Comparison of ENCODE assay signal across 9 cellular contexts in the genomic region with DNA sequence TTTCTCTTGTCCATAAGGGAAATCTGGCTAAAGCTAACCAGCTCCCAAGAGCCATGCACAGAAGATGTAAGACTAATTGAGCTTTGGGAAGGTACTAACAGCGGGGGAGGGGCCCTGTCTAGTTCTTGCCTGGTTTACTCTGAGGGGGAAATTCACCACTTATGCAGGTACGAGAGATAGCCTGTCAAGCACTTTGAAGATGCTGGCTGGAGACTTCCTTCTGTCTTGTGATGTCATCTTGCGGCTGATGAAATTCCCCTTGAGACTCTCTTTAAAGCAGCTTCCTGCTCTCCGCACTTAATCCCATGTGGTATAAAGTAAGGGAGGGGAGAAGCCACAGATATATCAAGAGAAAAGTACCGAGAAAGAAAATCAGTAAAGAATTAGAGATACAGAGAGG.
DNase-seq lines count a peak whose midpoint lies in the region; ATAC-seq and TF ChIP-seq lines count a peak whose summit lies in the region.
"Had no signal": no experiment of that assay in that cellular context is flagged by ENCODE, and none has a peak within 500 bp of the region (broad histone marks: within the 10 kb centered on the region; RNA-seq: fewer than 3 reads in every experiment).

No MANE protein-coding gene starts in this region.

- H3K27me3 Mint-ChIP-seq in WTC11 (ENCODE audit: low read depth): no peaks in the 10 kb centered on the region
- H3K27me3 Mint-ChIP-seq: activated CD8-positive, alpha-beta memory T cell treated with anti-CD3 and anti-CD28 coated beads, Interleukin-2, amount 10 ng/mL, durations not matched to agents 7 days and 5 days had no signal

- no peak overlapping the region for H3K4me3 ChIP-seq in A673 (ENCODE audit: low read depth, low read length, poor library complexity, severe bottlenecking)

- H3K27ac ChIP-seq in A673 (ENCODE audit: low read depth, low read length, poor library complexity, severe bottlenecking): no peak overlapping the region

- H3K4me1 Mint-ChIP-seq in WTC11: peaks cover 12% of the 10 kb centered on the region
- H3K4me1 Mint-ChIP-seq: activated CD8-positive, alpha-beta memory T cell treated with anti-CD3 and anti-CD28 coated beads, Interleukin-2, amount 10 ng/mL, durations not matched to agents 7 days and 5 days had no signal

- H3K4me1 ChIP-seq in A673 (ENCODE audit: insufficient read depth, low read length, poor library complexity, severe bottlenecking): peaks cover 15% of the 10 kb centered on the region

- no peak for TF ChIP-seq CTCF in A673 (conservative IDR thresholded peaks at IDR 0.05; ENCODE audit: low read depth, low read length)
- no peak for TF ChIP-seq CTCF in WTC11 (IDR thresholded peaks at IDR 0.05)

- H3K36me3 ChIP-seq in A673 (ENCODE audit: insufficient read depth, low read length, poor library complexity, severe bottlenecking): no peaks in the 10 kb centered on the region

- no peaks in the 10 kb centered on the region for H3K36me3 Mint-ChIP-seq in WTC11
- H3K36me3 Mint-ChIP-seq: activated CD8-positive, alpha-beta memory T cell treated with anti-CD3 and anti-CD28 coated beads, Interleukin-2, amount 10 ng/mL, durations not matched to agents 7 days and 5 days had no signal

- no peaks in the 10 kb centered on the region for H3K9me3 Mint-ChIP-seq in WTC11

- H3K9me3 ChIP-seq in A673 (ENCODE audit: low read depth, low read length, poor library complexity, severe bottlenecking): no peaks in the 10 kb centered on the region

- CTCF ChIA-PET in A673 (lab: Charles Lee) (interaction anchor here (0.7 kb wide), 1 partner anchor 46 kb away, joined by 3 read pairs; no protein-coding TSS in a partner anchor), WTC11 (lab: Charles Lee) (interaction anchor here (1.2 kb wide), 1 partner anchor 217 kb away, joined by 3 read pairs; no protein-coding TSS in a partner anchor)

- DNase-seq in A673 (ENCODE audit: low spot score) (peak; percentile 68), WTC11 (ENCODE audit: low spot score) (peak; percentile 34), NOMO-1 (lab: John Stamatoyannopoulos, UW; ENCODE audit: unreplicated experiment in 2 of 2) (no peak), DMS53 (lab: John Stamatoyannopoulos, UW) (no peak), NCI-H748 (lab: John Stamatoyannopoulos, UW; ENCODE audit: unreplicated experiment) (no peak)
- no peak for DNase-seq in stimulated activated CD4-positive, alpha-beta T cell treated with anti-CD3 and anti-CD28 coated beads, Interleukin-4, amount 100 ng/mL, for 24 hours
- DNase-seq: activated CD8-positive, alpha-beta memory T cell treated with anti-CD3 and anti-CD28 coated beads, Interleukin-2, amount 10 ng/mL, durations not matched to agents 7 days and 5 days had no signal

- intact Hi-C loops in A673 (cut with micrococcal nuclease; ENCODE audit: unreplicated experiment): no loop called here

- ATAC-seq in GM19397 (IDR thresholded peaks at IDR 0.05; ENCODE audit: unreplicated experiment): peak; percentile 85
- peak; percentile 85 for ATAC-seq in HG03060 (IDR thresholded peaks at IDR 0.05; ENCODE audit: low read depth, unreplicated experiment)
- ATAC-seq in WTC11: peak; percentile 60
- ATAC-seq: activated CD8-positive, alpha-beta memory T cell treated with anti-CD3 and anti-CD28 coated beads, Interleukin-2, amount 10 ng/mL, durations not matched to agents 7 days and 5 days had no signal

- no peak overlapping the region for H3K27ac Mint-ChIP-seq in WTC11
- H3K27ac Mint-ChIP-seq: activated CD8-positive, alpha-beta memory T cell treated with anti-CD3 and anti-CD28 coated beads, Interleukin-2, amount 10 ng/mL, durations not matched to agents 7 days and 5 days had no signal

- H3K27me3 ChIP-seq in A673 (replicated peaks; ENCODE audit: insufficient read depth, low read depth, low read length, poor library complexity): no peaks in the 10 kb centered on the region

- POLR2A ChIA-PET in A673 (lab: Charles Lee; ENCODE audit: low non-redundant PET): no interaction called here
- POLR2A ChIA-PET in WTC11 (lab: Charles Lee): interaction anchor here (0.6 kb wide), 1 partner anchor 1711 kb away, joined by 4 read pairs; no protein-coding TSS in a partner anchor

- H3K4me3 Mint-ChIP-seq in WTC11: no peak overlapping the region
- H3K4me3 Mint-ChIP-seq: activated CD8-positive, alpha-beta memory T cell treated with anti-CD3 and anti-CD28 coated beads, Interleukin-2, amount 10 ng/mL, durations not matched to agents 7 days and 5 days had no signal

- BruUV-seq in A673 (replicated peaks; lab: Mats Ljungman, UMichigan): no TSS peak

TF ChIP-seq in WTC11, 78 proteins besides CTCF, POLR2A, EP300 and RAD21 (continues in another document):
- TF ChIP-seq OVOL2 (CRISPR knock-in tag; IDR thresholded peaks at IDR 0.05; ENCODE audit: borderline replicate concordance) (no peak), ZNF532 (CRISPR knock-in tag; IDR thresholded peaks at IDR 0.05; ENCODE audit: borderline replicate concordance) (no peak), GRHL2 (CRISPR knock-in tag; IDR thresholded peaks at IDR 0.05; ENCODE audit: insufficient replicate concordance, severe bottlenecking) (no peak), SMAD4 (CRISPR knock-in tag; IDR thresholded peaks at IDR 0.05) (no peak), SOX15 (CRISPR knock-in tag; IDR thresholded peaks at IDR 0.05) (no peak), MXD4 (CRISPR knock-in tag; IDR thresholded peaks at IDR 0.05; ENCODE audit: borderline replicate concordance) (no peak), ATF6 (CRISPR knock-in tag; IDR thresholded peaks at IDR 0.05) (no peak)
- TF ChIP-seq, protein P1, sequence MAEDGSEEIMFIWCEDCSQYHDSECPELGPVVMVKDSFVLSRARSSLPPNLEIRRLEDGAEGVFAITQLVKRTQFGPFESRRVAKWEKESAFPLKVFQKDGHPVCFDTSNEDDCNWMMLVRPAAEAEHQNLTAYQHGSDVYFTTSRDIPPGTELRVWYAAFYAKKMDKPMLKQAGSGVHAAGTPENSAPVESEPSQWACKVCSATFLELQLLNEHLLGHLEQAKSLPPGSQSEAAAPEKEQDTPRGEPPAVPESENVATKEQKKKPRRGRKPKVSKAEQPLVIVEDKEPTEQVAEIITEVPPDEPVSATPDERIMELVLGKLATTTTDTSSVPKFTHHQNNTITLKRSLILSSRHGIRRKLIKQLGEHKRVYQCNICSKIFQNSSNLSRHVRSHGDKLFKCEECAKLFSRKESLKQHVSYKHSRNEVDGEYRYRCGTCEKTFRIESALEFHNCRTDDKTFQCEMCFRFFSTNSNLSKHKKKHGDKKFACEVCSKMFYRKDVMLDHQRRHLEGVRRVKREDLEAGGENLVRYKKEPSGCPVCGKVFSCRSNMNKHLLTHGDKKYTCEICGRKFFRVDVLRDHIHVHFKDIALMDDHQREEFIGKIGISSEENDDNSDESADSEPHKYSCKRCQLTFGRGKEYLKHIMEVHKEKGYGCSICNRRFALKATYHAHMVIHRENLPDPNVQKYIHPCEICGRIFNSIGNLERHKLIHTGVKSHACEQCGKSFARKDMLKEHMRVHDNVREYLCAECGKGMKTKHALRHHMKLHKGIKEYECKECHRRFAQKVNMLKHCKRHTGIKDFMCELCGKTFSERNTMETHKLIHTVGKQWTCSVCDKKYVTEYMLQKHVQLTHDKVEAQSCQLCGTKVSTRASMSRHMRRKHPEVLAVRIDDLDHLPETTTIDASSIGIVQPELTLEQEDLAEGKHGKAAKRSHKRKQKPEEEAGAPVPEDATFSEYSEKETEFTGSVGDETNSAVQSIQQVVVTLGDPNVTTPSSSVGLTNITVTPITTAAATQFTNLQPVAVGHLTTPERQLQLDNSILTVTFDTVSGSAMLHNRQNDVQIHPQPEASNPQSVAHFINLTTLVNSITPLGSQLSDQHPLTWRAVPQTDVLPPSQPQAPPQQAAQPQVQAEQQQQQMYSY (CRISPR knock-in tag; IDR thresholded peaks at IDR 0.05): no peak

Comparison
In these comparisons a context has a peak if more than half of its experiments do, and no peak if none do; other contexts are left out.
1. DNase-seq: peak in A673 (single experiment) and WTC11 (single experiment); none in stimulated activated CD4-positive, alpha-beta T cell treated with anti-CD3 and anti-CD28 coated beads, Interleukin-4, amount 100 ng/mL, for 24 hours (single experiment), NOMO-1 (0 of 2), DMS53 (single experiment) and NCI-H748 (single experiment).
2. Peak in every context shown above with its lines, with median percentiles within 50 percentile points of each other: ATAC-seq.